Comparison of ENCODE assay signal across 18 cellular contexts in genomic region chr12:22899184-22899583, GRCh38.
"Had no signal": no experiment of that assay in that cellular context is flagged by ENCODE, and none has a peak within 500 bp of the region (broad histone marks: within the 10 kb centered on the region; RNA-seq: fewer than 3 reads in every experiment).

No MANE protein-coding gene starts in this region.

- H3K36me3 ChIP-seq: lower lobe of right lung, sigmoid colon had no signal

- H3K27ac ChIP-seq: lower lobe of right lung, sigmoid colon, testis, VCaP had no signal

- H3K9me3 ChIP-seq: lower lobe of right lung, sigmoid colon, testis had no signal

- H3K4me3 ChIP-seq: lower lobe of right lung, sigmoid colon, testis had no signal

- ATAC-seq: effector memory CD8-positive, alpha-beta T cell; left colon; lower lobe of right lung; natural killer cell treated with Interleukin-12 subunit alpha and Interleukin-12 subunit beta and Interleukin-15 and Interleukin-18, amount 100 ng/mL, for 72 hours; stimulated activated memory B cell treated with anti-CD40 and anti-IgM and Interleukin-4, amounts not matched to agents 10 μg/mL and 1 μg/mL and 100 μg/mL, for 72 hours had no signal

- H3K4me1 ChIP-seq: lower lobe of right lung, sigmoid colon, testis had no signal

- H3K27me3 ChIP-seq: sigmoid colon, testis had no signal

- DNase-seq: activated CD4-positive, alpha-beta T cell treated with anti-CD3 and anti-CD28 coated beads, Interleukin-2, amount 50 U/mL, for 48 hours; activated naive CD4-positive, alpha-beta T cell; activated naive CD8-positive, alpha-beta T cell treated with anti-CD3 and anti-CD28 coated beads for 36 hours; amniotic stem cell; dermis blood vessel endothelial cell; effector memory CD8-positive, alpha-beta T cell; foreskin melanocyte; left colon; lower lobe of right lung; nucleus accumbens; sigmoid colon; stimulated activated CD4-positive, alpha-beta T cell treated with anti-CD3 and anti-CD28 coated beads, Interleukin-4, amount 100 ng/mL, for 4 hours; T-helper 1 cell; T-helper 9 cell; testis had no signal
